ENCODE assay signal across 8 cellular contexts in genomic region chr2:210445116-210445707, GRCh38. TPM values are rescaled to one million over a fixed set of nuclear protein-coding genes. Genes with fewer than 3 reads are reported as not detected.
DNase-seq lines count a peak whose midpoint lies in the region; ATAC-seq, FAIRE-seq and TF ChIP-seq lines count a peak whose summit lies in the region.

No MANE protein-coding gene starts in this region.

- no peaks in the 10 kb centered on the region for H3K9me2 ChIP-seq in PC-9 (ENCODE audit: insufficient read depth)

- H3K27ac ChIP-seq in PC-9 (no peak overlapping the region), small intestine (ENCODE audit: low read depth in 1 of 2, low read length in 1 of 2) (no peak overlapping the region)

- peak; percentile 52 for ATAC-seq in HG03103 (IDR thresholded peaks at IDR 0.05; ENCODE audit: low read depth, unreplicated experiment)

- no peak overlapping the region for H3K4me2 ChIP-seq in PC-9

- POLR2A ChIA-PET in PC-9 (lab: Charles Lee; ENCODE audit: unreplicated experiment): no interaction called here

- TF ChIP-seq CTCF in PC-9 (conservative IDR thresholded peaks at IDR 0.05) (peak; percentile 77), fibroblast of mammary gland (conservative IDR thresholded peaks at IDR 0.05; ENCODE audit: control insufficient read depth, insufficient read depth, low read depth, low read length) (peak; percentile 69)

- CTCF ChIA-PET in PC-9 (lab: Charles Lee): no interaction called here

- no TSS peak for BruUV-seq in PC-9 (replicated peaks; lab: Mats Ljungman, UMichigan)

- no peaks in the 10 kb centered on the region for H3F3A ChIP-seq in PC-9 (ENCODE audit: insufficient read depth, low read depth)

- H3K27me3 ChIP-seq in PC-9 (ENCODE audit: insufficient read depth, low read depth) (no peaks in the 10 kb centered on the region), small intestine (ENCODE audit: control insufficient read depth in 2 of 2, insufficient read depth in 2 of 2, low read length in 2 of 2) (no peaks in the 10 kb centered on the region)

- peak in 2 of 3 experiments; percentile 18 to 44 for DNase-seq in NCI-H1417 (lab: John Stamatoyannopoulos, UW)
- no peak for DNase-seq in NCI-H1417 treated with DMSO at 0.1 percent for 48 hours (lab: John Stamatoyannopoulos, UW)
- no peak for DNase-seq in PC-9
- peak; percentile 34 for DNase-seq in fibroblast of mammary gland (ENCODE audit: low read depth)
- peak; percentile 27 for DNase-seq in small intestine
- DNase-seq in activated CD8-positive, alpha-beta memory T cell treated with anti-CD3 and anti-CD28 coated beads, Interleukin-2, amount 50 U/mL, for 48 hours: no peak
- no peak for DNase-seq in activated CD4-positive, alpha-beta T cell treated with anti-CD3 and anti-CD28 coated beads, Interleukin-2, amount 50 U/mL, for 1 hour

- no peaks in the 10 kb centered on the region for H3K79me2 ChIP-seq in PC-9 (ENCODE audit: low read depth)

- no peaks in the 10 kb centered on the region for H3K9me3 ChIP-seq in PC-9 (ENCODE audit: insufficient read depth, low read depth)
- H3K9me3 ChIP-seq in small intestine (ENCODE audit: control insufficient read depth, low read depth): no peaks in the 10 kb centered on the region

- H4K20me1 ChIP-seq in PC-9 (ENCODE audit: insufficient read depth): no peaks in the 10 kb centered on the region

- no peak overlapping the region for H3K4me3 ChIP-seq in PC-9
- no peak overlapping the region for H3K4me3 ChIP-seq in fibroblast of mammary gland (ENCODE audit: control insufficient read depth, low read depth, low read length)
- H3K4me3 ChIP-seq in small intestine (ENCODE audit: low read depth in 1 of 2, low read length in 2 of 2): no peak overlapping the region

- no peaks in the 10 kb centered on the region for H3K4me1 ChIP-seq in PC-9 (replicated peaks; ENCODE audit: insufficient read depth)
- H3K4me1 ChIP-seq in small intestine (ENCODE audit: control insufficient read depth in 2 of 2, insufficient read depth in 1 of 2, low read depth in 1 of 2, low read length in 1 of 2): no peaks in the 10 kb centered on the region

- 36 to 47% (median 36%) methylated on average over 3 of the region's 3 CpGs for WGBS in small intestine, 3 donors

- FAIRE-seq in small intestine (lab: Jason Lieb, UNC): peak; percentile 75

- intact Hi-C loops in PC-9 (cut with micrococcal nuclease; ENCODE audit: unreplicated experiment): no loop called here

- no peaks in the 10 kb centered on the region for H3K36me3 ChIP-seq in PC-9 (ENCODE audit: low read depth)
- peaks cover 0 to 3% of the 10 kb centered on the region in 2 donors for H3K36me3 ChIP-seq in small intestine (ENCODE audit: control insufficient read depth in 2 of 2, insufficient read depth in 2 of 2, low read length in 2 of 2)

- H2AFZ ChIP-seq in PC-9: no peak overlapping the region

RNA-seq across cellular contexts. Expression of gene LANCL1, which starts 31.3 kb away (rescaled TPM):
- 33.4 and 33.7 TPM in 2 replicates for total RNA-seq in PC-9 (2021)
- polyA plus RNA-seq in small intestine: 10 to 100 TPM in 1 of 3 donors, 1 to 10 TPM in 2; 8.6 to 21.4 (median 8.9) TPM

Comparison
In these comparisons a context has a peak if more than half of its experiments do, and no peak if none do; other contexts are left out.
1. DNase-seq: peak in NCI-H1417 (2 of 3), fibroblast of mammary gland (single experiment) and small intestine (single experiment); none in NCI-H1417 treated with DMSO at 0.1 percent for 48 hours (single experiment), PC-9 (0 of 2), activated CD8-positive, alpha-beta memory T cell treated with anti-CD3 and anti-CD28 coated beads, Interleukin-2, amount 50 U/mL, for 48 hours (single experiment) and activated CD4-positive, alpha-beta T cell treated with anti-CD3 and anti-CD28 coated beads, Interleukin-2, amount 50 U/mL, for 1 hour (single experiment).